Comparison of ENCODE assay signal across 8 cellular contexts in genomic region chr17:79008666-79009387, GRCh38. TPM values are rescaled to one million over a fixed set of nuclear protein-coding genes. Genes with fewer than 3 reads are reported as not detected.
A peak's percentile ranks its signal among the peaks of the same experiment; 100 is the strongest.
DNase-seq lines count a peak whose midpoint lies in the region; ATAC-seq and TF ChIP-seq lines count a peak whose summit lies in the region.

No MANE protein-coding gene starts in this region.

- H4K20me1 ChIP-seq in GM23338 (replicated peaks; ENCODE audit: insufficient read depth): peaks cover 32% of the 10 kb centered on the region
- H4K20me1 ChIP-seq in smooth muscle cell (ENCODE audit: low read depth): peaks cover 39% of the 10 kb centered on the region

- TF ChIP-seq CTCF in GM23338 (conservative IDR thresholded peaks at IDR 0.05; ENCODE audit: low read depth in 2 of 2) (no peak), smooth muscle cell (IDR thresholded peaks at IDR 0.05; ENCODE audit: borderline replicate concordance, insufficient read depth, poor library complexity, severe bottlenecking) (no peak)
- no peak for TF ChIP-seq CTCF in activated CD8-positive, alpha-beta T cell treated with anti-CD3 and anti-CD28 coated beads for 36 hours (IDR thresholded peaks at IDR 0.05)

- POLR2A ChIA-PET in activated CD8-positive, alpha-beta T cell treated with anti-CD3 and anti-CD28 coated beads for 36 hours (lab: Charles Lee): interaction anchor here (1.3 kb wide), 1 partner anchor 12 kb away, joined by 5 read pairs; no protein-coding TSS in a partner anchor

- H3K9me3 ChIP-seq in right cardiac atrium (ENCODE audit: control insufficient read depth, low read length) (no peaks in the 10 kb centered on the region), smooth muscle cell (replicated peaks; ENCODE audit: low read depth) (no peaks in the 10 kb centered on the region)

- H3K79me2 ChIP-seq in GM23338 (replicated peaks; ENCODE audit: insufficient read depth) (peaks cover 13% of the 10 kb centered on the region), smooth muscle cell (ENCODE audit: low read depth) (peaks cover 30% of the 10 kb centered on the region)

- peaks cover 19% of the 10 kb centered on the region for H3K4me1 Mint-ChIP-seq in GM23338
- peaks cover 49% of the 10 kb centered on the region for H3K4me1 Mint-ChIP-seq in activated CD8-positive, alpha-beta T cell treated with anti-CD3 and anti-CD28 coated beads for 36 hours (ENCODE audit: low read depth)

- DNase-seq in GM23338 (ENCODE audit: low spot score): no peak
- no peak for DNase-seq in activated CD8-positive, alpha-beta T cell treated with anti-CD3 and anti-CD28 coated beads for 36 hours
- DNase-seq in right cardiac atrium: peak in 2 of 3 donors; percentile 47 to 54
- DNase-seq in smooth muscle cell (lab: John Stamatoyannopoulos, UW; ENCODE audit: unreplicated experiment): no peak
- no peak for DNase-seq in NCI-H446 (lab: John Stamatoyannopoulos, UW)
- no peak for DNase-seq in caudate nucleus (lab: John Stamatoyannopoulos, UW)
- no peak for DNase-seq in SHP77 treated with DMSO at 0.1 percent for 48 hours (lab: John Stamatoyannopoulos, UW)
- DNase-seq in activated CD4-positive, alpha-beta T cell treated with anti-CD3 and anti-CD28 coated beads for 48 hours: no peak

- CTCF ChIA-PET in activated CD8-positive, alpha-beta T cell treated with anti-CD3 and anti-CD28 coated beads for 36 hours (lab: Charles Lee): interaction anchor here (1.0 to 1.2 kb wide), 3 partner anchors 14 to 143 kb away, joined by 3 to 4 read pairs (median 3); no protein-coding TSS in a partner anchor

- H3K27me3 Mint-ChIP-seq in GM23338 (ENCODE audit: insufficient read depth, low read depth, poor library complexity): peaks cover 50% of the 10 kb centered on the region
- H3K27me3 Mint-ChIP-seq in activated CD8-positive, alpha-beta T cell treated with anti-CD3 and anti-CD28 coated beads for 36 hours: no peaks in the 10 kb centered on the region

- peak overlapping the region; percentile 91 for H3K4me3 Mint-ChIP-seq in GM23338
- peak overlapping the region; percentile 84 for H3K4me3 Mint-ChIP-seq in activated CD8-positive, alpha-beta T cell treated with anti-CD3 and anti-CD28 coated beads for 36 hours

- H2AFZ ChIP-seq in GM23338 (no peak overlapping the region), smooth muscle cell (ENCODE audit: low read depth) (no peak overlapping the region)

- H3K36me3 ChIP-seq in GM23338 (ENCODE audit: insufficient read depth) (no peaks in the 10 kb centered on the region), smooth muscle cell (ENCODE audit: low read depth) (no peaks in the 10 kb centered on the region)

- peaks cover 46% of the 10 kb centered on the region for H3K27me3 ChIP-seq in GM23338 (ENCODE audit: insufficient read depth)
- no peaks in the 10 kb centered on the region for H3K27me3 ChIP-seq in right cardiac atrium (ENCODE audit: control insufficient read depth, insufficient read depth)
- H3K27me3 ChIP-seq in smooth muscle cell (ENCODE audit: low read depth): no peaks in the 10 kb centered on the region

- peaks cover 28% of the 10 kb centered on the region for H3K9me3 Mint-ChIP-seq in GM23338
- no peaks in the 10 kb centered on the region for H3K9me3 Mint-ChIP-seq in activated CD8-positive, alpha-beta T cell treated with anti-CD3 and anti-CD28 coated beads for 36 hours

- no peak overlapping the region for H3K27ac ChIP-seq in GM23338 (ENCODE audit: low read depth)
- H3K27ac ChIP-seq in right cardiac atrium (ENCODE audit: low read length): peak overlapping the region; percentile 71
- H3K27ac ChIP-seq in smooth muscle cell (ENCODE audit: low read depth): peak overlapping the region; percentile 56
- H3K27ac ChIP-seq in caudate nucleus (ENCODE audit: low read depth, low read length): no peak overlapping the region

- peaks cover 5% of the 10 kb centered on the region; the same call in 1 of the 2 replicates for H3K4me1 ChIP-seq in GM23338 (ENCODE audit: insufficient read depth)
- peaks cover 22% of the 10 kb centered on the region for H3K4me1 ChIP-seq in right cardiac atrium (ENCODE audit: control insufficient read depth, insufficient read depth, low read length)
- H3K4me1 ChIP-seq in smooth muscle cell (ENCODE audit: low read depth): peaks cover 5% of the 10 kb centered on the region

- H3K4me2 ChIP-seq in GM23338 (peak overlapping the region; percentile 85), smooth muscle cell (peak overlapping the region; percentile 98)

- peaks cover 18% of the 10 kb centered on the region for H3K36me3 Mint-ChIP-seq in GM23338 (ENCODE audit: low read depth)
- peaks cover 2% of the 10 kb centered on the region for H3K36me3 Mint-ChIP-seq in activated CD8-positive, alpha-beta T cell treated with anti-CD3 and anti-CD28 coated beads for 36 hours (ENCODE audit: low read depth)

- peak overlapping the region; percentile 65; the same call in 1 of the 2 replicates for H3K27ac Mint-ChIP-seq in GM23338
- H3K27ac Mint-ChIP-seq in activated CD8-positive, alpha-beta T cell treated with anti-CD3 and anti-CD28 coated beads for 36 hours: peak overlapping the region; percentile 94

- peak overlapping the region; percentile 95 for H3K9ac ChIP-seq in smooth muscle cell (ENCODE audit: low read depth)

- H3F3A ChIP-seq in GM23338 (replicated peaks; ENCODE audit: low read depth) (peaks cover 4% of the 10 kb centered on the region; the same call in 1 of the 2 replicates), smooth muscle cell (ENCODE audit: low read depth) (no peaks in the 10 kb centered on the region)

- intact Hi-C loops in activated CD8-positive, alpha-beta T cell treated with anti-CD3 and anti-CD28 coated beads for 36 hours (cut with micrococcal nuclease): no loop called here
- intact Hi-C loops in right cardiac atrium (cut with DNase I): no loop called here

- H3K9me2 ChIP-seq in GM23338 (ENCODE audit: insufficient read depth): no peaks in the 10 kb centered on the region; the same call in 1 of the 2 replicates

- H3K4me3 ChIP-seq in GM23338: peak overlapping the region; percentile 82
- peak overlapping the region; percentile 86 for H3K4me3 ChIP-seq in right cardiac atrium (ENCODE audit: low read length)
- peak overlapping the region; percentile 95 for H3K4me3 ChIP-seq in smooth muscle cell

- ATAC-seq in GM23338 (no peak), right cardiac atrium (peak in 1 of 2 donors; percentile 4)
- ATAC-seq in activated CD8-positive, alpha-beta T cell treated with anti-CD3 and anti-CD28 coated beads for 36 hours: peak; percentile 19

- 37% methylated on average over 7 of the region's 7 CpGs for WGBS in right cardiac atrium
- 57% methylated on average over 7 of the region's 7 CpGs for WGBS in smooth muscle cell (ENCODE audit: low lambda C conversion rate)

TF ChIP-seq in GM23338, 12 proteins besides CTCF, POLR2A, EP300 and RAD21 (continues in another document):
- TF ChIP-seq REST (IDR thresholded peaks at IDR 0.05; ENCODE audit: unreplicated experiment) (no peak), ZNF331 (CRISPR knock-in tag; IDR thresholded peaks at IDR 0.05; ENCODE audit: low read depth) (no peak), POLR2AphosphoS5 (IDR thresholded peaks at IDR 0.05; ENCODE audit: low read depth) (no peak), STAT1 (IDR thresholded peaks at IDR 0.05; ENCODE audit: unreplicated experiment) (no peak)

RNA-seq across cellular contexts. Expression of gene CANT1, which starts 0.7 kb away (rescaled TPM):
- total RNA-seq in GM23338 (2014; rRNA removed; shearing (Covaris generic)): 22.4 and 38.8 TPM in 2 replicates
- 5.9 and 8.0 TPM in 2 replicates for polyA plus RNA-seq in GM23338 (2016; fragmentation: Nextera tagmentation; extraction: Ambion mirVana)
- 10 to 100 TPM; 41.4 to 48.2 TPM for total RNA-seq in activated CD8-positive, alpha-beta T cell treated with anti-CD3 and anti-CD28 coated beads for 36 hours
- total RNA-seq in right cardiac atrium: 10 to 100 TPM; 28.1 to 38.8 (median 33.3) TPM
- 13.6 TPM for polyA plus RNA-seq in right cardiac atrium
- total RNA-seq in smooth muscle cell: 41.9 and 42.1 TPM in 2 replicates
- polyA plus RNA-seq in smooth muscle cell: 36.5 and 38.3 TPM in 2 replicates

RNA-seq across cellular contexts. Expression of gene C1QTNF1, which starts 15.1 kb away (rescaled TPM):
- 1.9 and 5.2 TPM in 2 replicates for total RNA-seq in GM23338 (2014; rRNA removed; shearing (Covaris generic))
- polyA plus RNA-seq in GM23338 (2016; fragmentation: Nextera tagmentation; extraction: Ambion mirVana) (1.1 and 1.5 TPM in 2 replicates), right cardiac atrium (286 TPM), smooth muscle cell (9.4 and 10.0 TPM in 2 replicates)
- total RNA-seq in activated CD8-positive, alpha-beta T cell treated with anti-CD3 and anti-CD28 coated beads for 36 hours: under 1 TPM; 0.13 to 0.14 TPM
- total RNA-seq in right cardiac atrium (100 to 1,000 TPM; 232 to 655 (median 355) TPM), smooth muscle cell (5.1 and 5.7 TPM in 2 replicates)

RNA-seq across cellular contexts. Expression of gene LGALS3BP, which starts 29.1 kb away (rescaled TPM):
- total RNA-seq in GM23338 (2014; rRNA removed; shearing (Covaris generic)): 36.5 and 45.7 TPM in 2 replicates
- polyA plus RNA-seq in GM23338 (2016; fragmentation: Nextera tagmentation; extraction: Ambion mirVana) (15.1 and 15.5 TPM in 2 replicates), right cardiac atrium (397 TPM), smooth muscle cell (110 and 151 TPM in 2 replicates)
- 10 to 100 TPM; 41.4 to 50.8 TPM for total RNA-seq in activated CD8-positive, alpha-beta T cell treated with anti-CD3 and anti-CD28 coated beads for 36 hours
- total RNA-seq in right cardiac atrium (100 to 1,000 TPM; 439 to 581 (median 506) TPM), smooth muscle cell (55.7 and 66.5 TPM in 2 replicates)

Comparison
In these comparisons a context has a peak if more than half of its experiments do, and no peak if none do; other contexts are left out.
1. DNase-seq: peak in right cardiac atrium (2 of 3); none in GM23338 (single experiment), activated CD8-positive, alpha-beta T cell treated with anti-CD3 and anti-CD28 coated beads for 36 hours (single experiment), smooth muscle cell (single experiment), NCI-H446 (0 of 2), caudate nucleus (0 of 61), SHP77 treated with DMSO at 0.1 percent for 48 hours (single experiment) and activated CD4-positive, alpha-beta T cell treated with anti-CD3 and anti-CD28 coated beads for 48 hours (single experiment).
2. H3K27ac ChIP-seq: peak in right cardiac atrium (single experiment) and smooth muscle cell (single experiment); none in GM23338 (single experiment) and caudate nucleus (single experiment).
3. RNA of gene C1QTNF1, which starts 15.1 kb away (total RNA-seq): 232 to 655 TPM in right cardiac atrium; 5.1 to 5.7 TPM in smooth muscle cell, 1.9 to 5.2 TPM in GM23338 and 0.13 to 0.14 TPM in activated CD8-positive, alpha-beta T cell treated with anti-CD3 and anti-CD28 coated beads for 36 hours; every median in the first group is over 10 times any median in the second.
4. Peak in every context shown above with its lines, with median percentiles within 50 percentile points of each other: H3K4me3 ChIP-seq.